1 cellular context compared by ENCODE assay signal in genomic region chr1:239011382-239011781, GRCh38.
TF ChIP-seq lines count a peak whose summit lies in the region.

No MANE protein-coding gene starts in this region.

TF ChIP-seq in H1, 55 proteins besides CTCF, POLR2A, EP300 and RAD21 (continued from another document):
- TF ChIP-seq E2F6 (IDR thresholded peaks at IDR 0.05) (no peak), POU5F1 (IDR thresholded peaks at IDR 0.05; ENCODE audit: low read depth, low read length) (no peak), JUND (IDR thresholded peaks at IDR 0.05; ENCODE audit: low read length) (no peak), CBX8 (IDR thresholded peaks at IDR 0.05; ENCODE audit: borderline replicate concordance, low read depth, low read length) (no peak), CEBPB (IDR thresholded peaks at IDR 0.05; ENCODE audit: low read depth, low read length) (no peak), POLR2AphosphoS5 (IDR thresholded peaks at IDR 0.05; ENCODE audit: low read depth, low read length) (no peak), NANOG (IDR thresholded peaks at IDR 0.05; ENCODE audit: insufficient read depth, low read depth, low read length, poor library complexity, severe bottlenecking) (no peak), SIN3A (conservative IDR thresholded peaks at IDR 0.05 in 1 of 2, IDR thresholded peaks at IDR 0.05 in 1 of 2; ENCODE audit: low read depth in 1 of 2, low read length in 2 of 2) (no peak), SAP30 (IDR thresholded peaks at IDR 0.05; ENCODE audit: insufficient read depth, insufficient replicate concordance, low read length) (no peak), ZNF274 (IDR thresholded peaks at IDR 0.05; ENCODE audit: borderline replicate concordance, extremely low read depth, low read length) (no peak), TBP (IDR thresholded peaks at IDR 0.05; ENCODE audit: low read depth, low read length) (no peak), GTF2F1 (IDR thresholded peaks at IDR 0.05; ENCODE audit: borderline replicate concordance, low read depth, low read length) (no peak), RFX5 (IDR thresholded peaks at IDR 0.05; ENCODE audit: borderline replicate concordance, low read depth, low read length) (no peak), USF2 (IDR thresholded peaks at IDR 0.05; ENCODE audit: low read length) (no peak)
